Comparison of ENCODE assay signal across 8 cellular contexts in the genomic region with DNA sequence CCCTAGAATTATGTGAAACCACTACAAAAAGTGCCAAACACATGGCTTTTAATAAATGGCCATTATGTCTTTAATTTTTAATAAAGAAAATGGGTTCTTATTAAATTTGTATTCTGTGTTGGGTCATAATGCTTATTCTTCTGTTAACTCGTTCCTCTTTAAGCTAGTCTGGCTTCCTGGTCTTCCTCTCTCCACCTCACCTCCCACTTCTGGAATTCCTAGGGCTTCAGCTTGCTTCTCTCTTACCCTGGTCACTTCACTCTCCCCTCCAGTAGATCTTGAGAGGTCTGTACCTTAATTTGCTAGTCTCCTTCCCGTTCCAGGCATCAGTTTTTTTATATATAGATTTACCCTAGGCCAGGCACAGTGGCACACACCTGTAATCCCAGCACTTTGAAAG.
A peak's percentile ranks its signal among the peaks of the same experiment; 100 is the strongest.
DNase-seq lines count a peak whose midpoint lies in the region; ATAC-seq and TF ChIP-seq lines count a peak whose summit lies in the region.

No MANE protein-coding gene starts in this region.

- H3K27me3 ChIP-seq in suprapubic skin (no peaks in the 10 kb centered on the region), Peyer's patch (no peaks in the 10 kb centered on the region)

- no peaks in the 10 kb centered on the region for H3K9me3 Mint-ChIP-seq in activated T-cell treated with anti-CD3 and anti-CD28 coated beads, Interleukin-2, amount 50 U/mL, for 72 hours
- no peaks in the 10 kb centered on the region for H3K9me3 Mint-ChIP-seq in WTC11

- TF ChIP-seq CTCF in WTC11 (IDR thresholded peaks at IDR 0.05) (no peak), suprapubic skin (IDR thresholded peaks at IDR 0.05) (no peak), Peyer's patch (IDR thresholded peaks at IDR 0.05) (no peak)

- TF ChIP-seq POLR2A in suprapubic skin (IDR thresholded peaks at IDR 0.05): no peak
- no peak for TF ChIP-seq POLR2A in Peyer's patch (IDR thresholded peaks at IDR 0.05)

- CTCF ChIA-PET in WTC11 (lab: Charles Lee): interaction anchor here (2.0 to 4.8 kb wide), 3 partner anchors 11 to 154 kb away, joined by 10 to 42 read pairs (median 12); no protein-coding TSS in a partner anchor

- WGBS in suprapubic skin: 44% methylated on average over 2 of the region's 2 CpGs

- POLR2A ChIA-PET in WTC11 (lab: Charles Lee): interaction anchor here (2.5 kb wide), 1 partner anchor 111 kb away, joined by 21 read pairs; the partner anchor contains the start of gene RALA

- H3K4me3 ChIP-seq in suprapubic skin: peak overlapping the region; percentile 66
- no peak overlapping the region for H3K4me3 ChIP-seq in Peyer's patch

- H3K36me3 ChIP-seq in suprapubic skin (no peaks in the 10 kb centered on the region), Peyer's patch (no peaks in the 10 kb centered on the region)

- H3K4me1 ChIP-seq in suprapubic skin: peaks cover 32% of the 10 kb centered on the region
- peaks cover 0 to 18% (median 11%) of the 10 kb centered on the region in 4 donors for H3K4me1 ChIP-seq in Peyer's patch

- H3K27ac ChIP-seq in suprapubic skin: no peak overlapping the region
- no peak overlapping the region for H3K27ac ChIP-seq in Peyer's patch

- peak overlapping the region; percentile 67 for H3K27ac Mint-ChIP-seq in activated T-cell treated with anti-CD3 and anti-CD28 coated beads, Interleukin-2, amount 50 U/mL, for 72 hours
- peak overlapping the region; percentile 53; the same call in 1 of the 2 replicates for H3K27ac Mint-ChIP-seq in WTC11

- no peak for TF ChIP-seq EP300 in suprapubic skin (IDR thresholded peaks at IDR 0.05)

- H3K27me3 Mint-ChIP-seq in activated T-cell treated with anti-CD3 and anti-CD28 coated beads, Interleukin-2, amount 50 U/mL, for 72 hours (ENCODE audit: low read depth): no peaks in the 10 kb centered on the region
- peaks cover 23% of the 10 kb centered on the region for H3K27me3 Mint-ChIP-seq in WTC11 (ENCODE audit: low read depth)

- H3K4me1 Mint-ChIP-seq in activated T-cell treated with anti-CD3 and anti-CD28 coated beads, Interleukin-2, amount 50 U/mL, for 72 hours (ENCODE audit: low read depth): peaks cover 40% of the 10 kb centered on the region
- H3K4me1 Mint-ChIP-seq in WTC11: peaks cover 30% of the 10 kb centered on the region

- peak overlapping the region; percentile 87 to 96 for H3K4me3 Mint-ChIP-seq in activated T-cell treated with anti-CD3 and anti-CD28 coated beads, Interleukin-2, amount 50 U/mL, for 72 hours
- peak overlapping the region; percentile 69 for H3K4me3 Mint-ChIP-seq in WTC11

- H3K9me3 ChIP-seq in suprapubic skin (no peaks in the 10 kb centered on the region), Peyer's patch (no peaks in the 10 kb centered on the region)

- H3K36me3 Mint-ChIP-seq in activated T-cell treated with anti-CD3 and anti-CD28 coated beads, Interleukin-2, amount 50 U/mL, for 72 hours (ENCODE audit: insufficient read depth in 2 of 2): peaks cover 0 to 2% of the 10 kb centered on the region in 2 donors
- no peaks in the 10 kb centered on the region; the same call in 1 of the 2 replicates for H3K36me3 Mint-ChIP-seq in WTC11

- ATAC-seq in activated T-cell treated with anti-CD3 and anti-CD28 coated beads, Interleukin-2, amount 50 U/mL, for 72 hours (replicated peaks in 1 of 2): no peak
- ATAC-seq in WTC11 (no peak), GM19351 (IDR thresholded peaks at IDR 0.05; ENCODE audit: unreplicated experiment) (no peak)

- no peak for DNase-seq in activated T-cell treated with anti-CD3 and anti-CD28 coated beads, Interleukin-2, amount 50 U/mL, for 72 hours
- DNase-seq in activated T-cell treated with anti-CD3 and anti-CD28 coated beads, Interleukin-2, amount 50 U/mL, for 48 hours: no peak
- DNase-seq in WTC11 (ENCODE audit: low spot score) (no peak), glomerular visceral epithelial cell (ENCODE audit: extremely low spot score) (peak; percentile 37), suprapubic skin (ENCODE audit: low spot score in 2 of 2) (no peak), SIG-M5 treated with dmso at 0.1 percent for 504 hours (lab: John Stamatoyannopoulos, UW; ENCODE audit: unreplicated experiment) (no peak), Peyer's patch (no peak)

TF ChIP-seq in WTC11, 78 proteins besides CTCF, POLR2A, EP300 and RAD21:
- TF ChIP-seq, protein P1, sequence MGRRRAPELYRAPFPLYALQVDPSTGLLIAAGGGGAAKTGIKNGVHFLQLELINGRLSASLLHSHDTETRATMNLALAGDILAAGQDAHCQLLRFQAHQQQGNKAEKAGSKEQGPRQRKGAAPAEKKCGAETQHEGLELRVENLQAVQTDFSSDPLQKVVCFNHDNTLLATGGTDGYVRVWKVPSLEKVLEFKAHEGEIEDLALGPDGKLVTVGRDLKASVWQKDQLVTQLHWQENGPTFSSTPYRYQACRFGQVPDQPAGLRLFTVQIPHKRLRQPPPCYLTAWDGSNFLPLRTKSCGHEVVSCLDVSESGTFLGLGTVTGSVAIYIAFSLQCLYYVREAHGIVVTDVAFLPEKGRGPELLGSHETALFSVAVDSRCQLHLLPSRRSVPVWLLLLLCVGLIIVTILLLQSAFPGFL (CRISPR knock-in tag; IDR thresholded peaks at IDR 0.05; ENCODE audit: borderline replicate concordance): no peak
- TF ChIP-seq NFATC4 (CRISPR knock-in tag; IDR thresholded peaks at IDR 0.05) (no peak), ZNF138 (CRISPR knock-in tag; conservative IDR thresholded peaks at IDR 0.05) (no peak), GABPB1 (CRISPR knock-in tag; IDR thresholded peaks at IDR 0.05) (no peak), TCF7 (CRISPR knock-in tag; IDR thresholded peaks at IDR 0.05; ENCODE audit: low read depth) (no peak), MLX (CRISPR knock-in tag; IDR thresholded peaks at IDR 0.05) (no peak), ZBTB21 (CRISPR knock-in tag; IDR thresholded peaks at IDR 0.05; ENCODE audit: borderline replicate concordance) (no peak), CDX4 (CRISPR knock-in tag; IDR thresholded peaks at IDR 0.05; ENCODE audit: borderline replicate concordance) (no peak), NR2C2 (CRISPR knock-in tag; IDR thresholded peaks at IDR 0.05) (no peak), ZNF263 (CRISPR knock-in tag; IDR thresholded peaks at IDR 0.05; ENCODE audit: low read depth) (no peak), TEAD1 (CRISPR knock-in tag; IDR thresholded peaks at IDR 0.05) (no peak), NR1H2 (CRISPR knock-in tag; IDR thresholded peaks at IDR 0.05) (no peak)
- TF ChIP-seq, protein P2, sequence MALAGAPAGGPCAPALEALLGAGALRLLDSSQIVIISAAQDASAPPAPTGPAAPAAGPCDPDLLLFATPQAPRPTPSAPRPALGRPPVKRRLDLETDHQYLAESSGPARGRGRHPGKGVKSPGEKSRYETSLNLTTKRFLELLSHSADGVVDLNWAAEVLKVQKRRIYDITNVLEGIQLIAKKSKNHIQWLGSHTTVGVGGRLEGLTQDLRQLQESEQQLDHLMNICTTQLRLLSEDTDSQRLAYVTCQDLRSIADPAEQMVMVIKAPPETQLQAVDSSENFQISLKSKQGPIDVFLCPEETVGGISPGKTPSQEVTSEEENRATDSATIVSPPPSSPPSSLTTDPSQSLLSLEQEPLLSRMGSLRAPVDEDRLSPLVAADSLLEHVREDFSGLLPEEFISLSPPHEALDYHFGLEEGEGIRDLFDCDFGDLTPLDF (CRISPR knock-in tag; IDR thresholded peaks at IDR 0.05): no peak
